ENCODE assay signal across 1 cellular context in the genomic region with DNA sequence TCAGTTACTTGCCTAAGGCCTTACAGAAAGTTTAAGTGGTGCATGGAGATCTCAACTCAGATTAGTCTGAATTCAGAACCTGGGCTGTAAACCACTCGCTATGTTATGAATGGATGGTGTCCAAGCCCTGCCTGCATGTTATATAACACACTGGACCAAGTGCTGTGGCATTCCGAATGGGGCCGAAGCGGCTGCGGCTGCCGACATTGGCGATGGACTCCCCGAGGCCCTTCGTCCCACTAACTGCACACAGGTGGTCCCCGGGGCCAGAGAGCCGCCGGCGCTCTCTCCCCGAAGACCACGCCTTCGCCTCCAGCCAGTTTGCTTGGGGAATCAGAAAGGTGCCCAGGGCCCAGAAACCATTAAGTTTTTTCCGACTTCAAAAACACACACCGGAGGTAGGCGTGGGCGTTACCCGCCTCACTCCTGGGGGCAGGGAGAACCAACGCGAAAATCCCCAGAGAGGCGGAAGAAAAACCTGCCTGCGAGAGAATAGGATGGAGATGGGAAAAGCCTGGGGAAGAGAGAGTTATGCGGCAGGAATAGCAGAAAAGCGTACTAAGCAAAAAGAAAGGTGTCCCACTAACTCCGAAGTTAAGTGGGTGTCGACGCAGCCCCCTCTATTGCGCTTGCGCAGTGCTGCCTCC.
TF ChIP-seq lines count a peak whose summit lies in the region.

No MANE protein-coding gene starts in this region.

TF ChIP-seq in K562, 482 proteins besides CTCF, POLR2A, EP300 and RAD21 (continued from another document and continues in another):
- TF ChIP-seq SP2 (IDR thresholded peaks at IDR 0.05; ENCODE audit: extremely low read depth, low read depth, low read length, poor library complexity, severe bottlenecking) (peak; percentile 10), HIVEP1 (CRISPR knock-in tag; IDR thresholded peaks at IDR 0.05) (no peak), DDX20 (tag; IDR thresholded peaks at IDR 0.05; ENCODE audit: low read depth) (no peak), ZNF3 (CRISPR knock-in tag; IDR thresholded peaks at IDR 0.05) (no peak), HNRNPL (IDR thresholded peaks at IDR 0.05; ENCODE audit: low read depth, low read length) (no peak), ZNF583 (CRISPR knock-in tag; IDR thresholded peaks at IDR 0.05) (no peak), ZBTB17 (CRISPR knock-in tag; IDR thresholded peaks at IDR 0.05) (no peak), EP400 (IDR thresholded peaks at IDR 0.05) (peak; percentile 50), YY1 (IDR thresholded peaks at IDR 0.05; ENCODE audit: borderline replicate concordance in 1 of 3, control insufficient read depth in 1 of 3, extremely low read depth in 1 of 3, insufficient read depth in 3 of 3, insufficient read length in 1 of 3, insufficient replicate concordance in 2 of 3, low read depth in 1 of 3, low read length in 2 of 3) (peak in 1 of 3 experiments; percentile 50), MAFF (IDR thresholded peaks at IDR 0.05; ENCODE audit: low read length) (peak; percentile 37), CXXC5 (CRISPR knock-in tag; IDR thresholded peaks at IDR 0.05) (peak; percentile 54; the same call in 1 of the 2 replicates), ETV1 (tag; conservative IDR thresholded peaks at IDR 0.05; ENCODE audit: low read depth) (no peak; the same call in none of the 2 replicates), FOSL1 (tag; conservative IDR thresholded peaks at IDR 0.05) (no peak), TAL1 (IDR thresholded peaks at IDR 0.05) (0 out of 2 replicates have a peak, but pooled peaks have one; percentile 4), U2AF2 (optimal IDR thresholded peaks at IDR 0.05; ENCODE audit: low read depth, low read length) (no peak), THRAP3 (IDR thresholded peaks at IDR 0.05; ENCODE audit: borderline replicate concordance) (no peak), SREBF2 (CRISPR knock-in tag; IDR thresholded peaks at IDR 0.05) (no peak), KLF6 (CRISPR knock-in tag; IDR thresholded peaks at IDR 0.05; ENCODE audit: borderline replicate concordance) (peak; percentile 64; the same call in 1 of the 2 replicates), PTTG1 (tag; IDR thresholded peaks at IDR 0.05; ENCODE audit: low read depth) (no peak), FOS (IDR thresholded peaks at IDR 0.05; ENCODE audit: extremely low read depth, insufficient read length) (no peak), HDAC8 (tag; IDR thresholded peaks at IDR 0.05) (no peak), NUFIP1 (IDR thresholded peaks at IDR 0.05; ENCODE audit: partially characterized antibody) (no peak), FOXM1 (IDR thresholded peaks at IDR 0.05; ENCODE audit: low read depth) (no peak), FOXM1 (CRISPR knock-in tag; IDR thresholded peaks at IDR 0.05; ENCODE audit: low read depth) (no peak), SMARCE1 (IDR thresholded peaks at IDR 0.05) (peak; percentile 44), SNIP1 (IDR thresholded peaks at IDR 0.05; ENCODE audit: low read depth) (no peak), HDAC2 (IDR thresholded peaks at IDR 0.05) (peak; percentile 82), ARID2 (IDR thresholded peaks at IDR 0.05) (no peak), POLR2H (tag; IDR thresholded peaks at IDR 0.05; ENCODE audit: low read depth) (no peak), HNRNPK (IDR thresholded peaks at IDR 0.05; ENCODE audit: low read depth, low read length, poor library complexity, severe bottlenecking) (no peak), ZNF77 (CRISPR knock-in tag; IDR thresholded peaks at IDR 0.05) (no peak), TBP (optimal IDR thresholded peaks at IDR 0.05; ENCODE audit: low read depth, low read length) (no peak), SMARCA5 (IDR thresholded peaks at IDR 0.05) (no peak), JUND (IDR thresholded peaks at IDR 0.05; ENCODE audit: borderline replicate concordance, low read depth, low read length) (no peak), JUND (tag; IDR thresholded peaks at IDR 0.05; ENCODE audit: borderline replicate concordance, low read depth, low read length) (no peak)
- TF ChIP-seq, protein P1, sequence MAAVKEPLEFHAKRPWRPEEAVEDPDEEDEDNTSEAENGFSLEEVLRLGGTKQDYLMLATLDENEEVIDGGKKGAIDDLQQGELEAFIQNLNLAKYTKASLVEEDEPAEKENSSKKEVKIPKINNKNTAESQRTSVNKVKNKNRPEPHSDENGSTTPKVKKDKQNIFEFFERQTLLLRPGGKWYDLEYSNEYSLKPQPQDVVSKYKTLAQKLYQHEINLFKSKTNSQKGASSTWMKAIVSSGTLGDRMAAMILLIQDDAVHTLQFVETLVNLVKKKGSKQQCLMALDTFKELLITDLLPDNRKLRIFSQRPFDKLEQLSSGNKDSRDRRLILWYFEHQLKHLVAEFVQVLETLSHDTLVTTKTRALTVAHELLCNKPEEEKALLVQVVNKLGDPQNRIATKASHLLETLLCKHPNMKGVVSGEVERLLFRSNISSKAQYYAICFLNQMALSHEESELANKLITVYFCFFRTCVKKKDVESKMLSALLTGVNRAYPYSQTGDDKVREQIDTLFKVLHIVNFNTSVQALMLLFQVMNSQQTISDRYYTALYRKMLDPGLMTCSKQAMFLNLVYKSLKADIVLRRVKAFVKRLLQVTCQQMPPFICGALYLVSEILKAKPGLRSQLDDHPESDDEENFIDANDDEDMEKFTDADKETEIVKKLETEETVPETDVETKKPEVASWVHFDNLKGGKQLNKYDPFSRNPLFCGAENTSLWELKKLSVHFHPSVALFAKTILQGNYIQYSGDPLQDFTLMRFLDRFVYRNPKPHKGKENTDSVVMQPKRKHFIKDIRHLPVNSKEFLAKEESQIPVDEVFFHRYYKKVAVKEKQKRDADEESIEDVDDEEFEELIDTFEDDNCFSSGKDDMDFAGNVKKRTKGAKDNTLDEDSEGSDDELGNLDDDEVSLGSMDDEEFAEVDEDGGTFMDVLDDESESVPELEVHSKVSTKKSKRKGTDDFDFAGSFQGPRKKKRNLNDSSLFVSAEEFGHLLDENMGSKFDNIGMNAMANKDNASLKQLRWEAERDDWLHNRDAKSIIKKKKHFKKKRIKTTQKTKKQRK (IDR thresholded peaks at IDR 0.05; ENCODE audit: borderline replicate concordance, low read depth, low read length), result no peak
- TF ChIP-seq, protein P2, sequence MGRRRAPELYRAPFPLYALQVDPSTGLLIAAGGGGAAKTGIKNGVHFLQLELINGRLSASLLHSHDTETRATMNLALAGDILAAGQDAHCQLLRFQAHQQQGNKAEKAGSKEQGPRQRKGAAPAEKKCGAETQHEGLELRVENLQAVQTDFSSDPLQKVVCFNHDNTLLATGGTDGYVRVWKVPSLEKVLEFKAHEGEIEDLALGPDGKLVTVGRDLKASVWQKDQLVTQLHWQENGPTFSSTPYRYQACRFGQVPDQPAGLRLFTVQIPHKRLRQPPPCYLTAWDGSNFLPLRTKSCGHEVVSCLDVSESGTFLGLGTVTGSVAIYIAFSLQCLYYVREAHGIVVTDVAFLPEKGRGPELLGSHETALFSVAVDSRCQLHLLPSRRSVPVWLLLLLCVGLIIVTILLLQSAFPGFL (CRISPR knock-in tag; IDR thresholded peaks at IDR 0.05), result 0 out of 2 replicates have a peak, but pooled peaks have one; percentile 34
- TF ChIP-seq, protein P3, sequence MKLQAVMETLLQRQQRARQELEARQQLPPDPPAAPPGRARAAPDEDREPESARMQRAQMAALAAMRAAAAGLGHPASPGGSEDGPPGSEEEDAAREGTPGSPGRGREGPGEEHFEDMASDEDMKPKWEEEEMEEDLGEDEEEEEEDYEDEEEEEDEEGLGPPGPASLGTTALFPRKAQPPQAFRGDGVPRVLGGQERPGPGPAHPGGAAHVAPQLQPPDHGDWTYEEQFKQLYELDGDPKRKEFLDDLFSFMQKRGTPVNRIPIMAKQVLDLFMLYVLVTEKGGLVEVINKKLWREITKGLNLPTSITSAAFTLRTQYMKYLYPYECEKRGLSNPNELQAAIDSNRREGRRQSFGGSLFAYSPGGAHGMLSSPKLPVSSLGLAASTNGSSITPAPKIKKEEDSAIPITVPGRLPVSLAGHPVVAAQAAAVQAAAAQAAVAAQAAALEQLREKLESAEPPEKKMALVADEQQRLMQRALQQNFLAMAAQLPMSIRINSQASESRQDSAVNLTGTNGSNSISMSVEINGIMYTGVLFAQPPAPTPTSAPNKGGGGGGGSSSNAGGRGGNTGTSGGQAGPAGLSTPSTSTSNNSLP (IDR thresholded peaks at IDR 0.05; ENCODE audit: borderline replicate concordance, low read depth, low read length), result no peak; the same call in 1 of the 2 replicates
- TF ChIP-seq, protein P4, sequence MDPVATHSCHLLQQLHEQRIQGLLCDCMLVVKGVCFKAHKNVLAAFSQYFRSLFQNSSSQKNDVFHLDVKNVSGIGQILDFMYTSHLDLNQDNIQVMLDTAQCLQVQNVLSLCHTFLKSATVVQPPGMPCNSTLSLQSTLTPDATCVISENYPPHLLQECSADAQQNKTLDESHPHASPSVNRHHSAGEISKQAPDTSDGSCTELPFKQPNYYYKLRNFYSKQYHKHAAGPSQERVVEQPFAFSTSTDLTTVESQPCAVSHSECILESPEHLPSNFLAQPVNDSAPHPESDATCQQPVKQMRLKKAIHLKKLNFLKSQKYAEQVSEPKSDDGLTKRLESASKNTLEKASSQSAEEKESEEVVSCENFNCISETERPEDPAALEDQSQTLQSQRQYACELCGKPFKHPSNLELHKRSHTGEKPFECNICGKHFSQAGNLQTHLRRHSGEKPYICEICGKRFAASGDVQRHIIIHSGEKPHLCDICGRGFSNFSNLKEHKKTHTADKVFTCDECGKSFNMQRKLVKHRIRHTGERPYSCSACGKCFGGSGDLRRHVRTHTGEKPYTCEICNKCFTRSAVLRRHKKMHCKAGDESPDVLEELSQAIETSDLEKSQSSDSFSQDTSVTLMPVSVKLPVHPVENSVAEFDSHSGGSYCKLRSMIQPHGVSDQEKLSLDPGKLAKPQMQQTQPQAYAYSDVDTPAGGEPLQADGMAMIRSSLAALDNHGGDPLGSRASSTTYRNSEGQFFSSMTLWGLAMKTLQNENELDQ (CRISPR knock-in tag; IDR thresholded peaks at IDR 0.05; ENCODE audit: borderline replicate concordance), result no peak
- TF ChIP-seq, protein P5, sequence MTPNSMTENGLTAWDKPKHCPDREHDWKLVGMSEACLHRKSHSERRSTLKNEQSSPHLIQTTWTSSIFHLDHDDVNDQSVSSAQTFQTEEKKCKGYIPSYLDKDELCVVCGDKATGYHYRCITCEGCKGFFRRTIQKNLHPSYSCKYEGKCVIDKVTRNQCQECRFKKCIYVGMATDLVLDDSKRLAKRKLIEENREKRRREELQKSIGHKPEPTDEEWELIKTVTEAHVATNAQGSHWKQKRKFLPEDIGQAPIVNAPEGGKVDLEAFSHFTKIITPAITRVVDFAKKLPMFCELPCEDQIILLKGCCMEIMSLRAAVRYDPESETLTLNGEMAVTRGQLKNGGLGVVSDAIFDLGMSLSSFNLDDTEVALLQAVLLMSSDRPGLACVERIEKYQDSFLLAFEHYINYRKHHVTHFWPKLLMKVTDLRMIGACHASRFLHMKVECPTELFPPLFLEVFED (CRISPR knock-in tag; conservative IDR thresholded peaks at IDR 0.05), result no peak
- TF ChIP-seq, protein P6, sequence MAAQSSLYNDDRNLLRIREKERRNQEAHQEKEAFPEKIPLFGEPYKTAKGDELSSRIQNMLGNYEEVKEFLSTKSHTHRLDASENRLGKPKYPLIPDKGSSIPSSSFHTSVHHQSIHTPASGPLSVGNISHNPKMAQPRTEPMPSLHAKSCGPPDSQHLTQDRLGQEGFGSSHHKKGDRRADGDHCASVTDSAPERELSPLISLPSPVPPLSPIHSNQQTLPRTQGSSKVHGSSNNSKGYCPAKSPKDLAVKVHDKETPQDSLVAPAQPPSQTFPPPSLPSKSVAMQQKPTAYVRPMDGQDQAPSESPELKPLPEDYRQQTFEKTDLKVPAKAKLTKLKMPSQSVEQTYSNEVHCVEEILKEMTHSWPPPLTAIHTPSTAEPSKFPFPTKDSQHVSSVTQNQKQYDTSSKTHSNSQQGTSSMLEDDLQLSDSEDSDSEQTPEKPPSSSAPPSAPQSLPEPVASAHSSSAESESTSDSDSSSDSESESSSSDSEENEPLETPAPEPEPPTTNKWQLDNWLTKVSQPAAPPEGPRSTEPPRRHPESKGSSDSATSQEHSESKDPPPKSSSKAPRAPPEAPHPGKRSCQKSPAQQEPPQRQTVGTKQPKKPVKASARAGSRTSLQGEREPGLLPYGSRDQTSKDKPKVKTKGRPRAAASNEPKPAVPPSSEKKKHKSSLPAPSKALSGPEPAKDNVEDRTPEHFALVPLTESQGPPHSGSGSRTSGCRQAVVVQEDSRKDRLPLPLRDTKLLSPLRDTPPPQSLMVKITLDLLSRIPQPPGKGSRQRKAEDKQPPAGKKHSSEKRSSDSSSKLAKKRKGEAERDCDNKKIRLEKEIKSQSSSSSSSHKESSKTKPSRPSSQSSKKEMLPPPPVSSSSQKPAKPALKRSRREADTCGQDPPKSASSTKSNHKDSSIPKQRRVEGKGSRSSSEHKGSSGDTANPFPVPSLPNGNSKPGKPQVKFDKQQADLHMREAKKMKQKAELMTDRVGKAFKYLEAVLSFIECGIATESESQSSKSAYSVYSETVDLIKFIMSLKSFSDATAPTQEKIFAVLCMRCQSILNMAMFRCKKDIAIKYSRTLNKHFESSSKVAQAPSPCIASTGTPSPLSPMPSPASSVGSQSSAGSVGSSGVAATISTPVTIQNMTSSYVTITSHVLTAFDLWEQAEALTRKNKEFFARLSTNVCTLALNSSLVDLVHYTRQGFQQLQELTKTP (IDR thresholded peaks at IDR 0.05; ENCODE audit: low read depth in 1 of 2, partially characterized antibody in 2 of 2), result no peak
- TF ChIP-seq, protein P7, sequence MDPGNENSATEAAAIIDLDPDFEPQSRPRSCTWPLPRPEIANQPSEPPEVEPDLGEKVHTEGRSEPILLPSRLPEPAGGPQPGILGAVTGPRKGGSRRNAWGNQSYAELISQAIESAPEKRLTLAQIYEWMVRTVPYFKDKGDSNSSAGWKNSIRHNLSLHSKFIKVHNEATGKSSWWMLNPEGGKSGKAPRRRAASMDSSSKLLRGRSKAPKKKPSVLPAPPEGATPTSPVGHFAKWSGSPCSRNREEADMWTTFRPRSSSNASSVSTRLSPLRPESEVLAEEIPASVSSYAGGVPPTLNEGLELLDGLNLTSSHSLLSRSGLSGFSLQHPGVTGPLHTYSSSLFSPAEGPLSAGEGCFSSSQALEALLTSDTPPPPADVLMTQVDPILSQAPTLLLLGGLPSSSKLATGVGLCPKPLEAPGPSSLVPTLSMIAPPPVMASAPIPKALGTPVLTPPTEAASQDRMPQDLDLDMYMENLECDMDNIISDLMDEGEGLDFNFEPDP (CRISPR knock-in tag; IDR thresholded peaks at IDR 0.05), result no peak
